ENCODE assay signal across 19 cellular contexts in the genomic region with DNA sequence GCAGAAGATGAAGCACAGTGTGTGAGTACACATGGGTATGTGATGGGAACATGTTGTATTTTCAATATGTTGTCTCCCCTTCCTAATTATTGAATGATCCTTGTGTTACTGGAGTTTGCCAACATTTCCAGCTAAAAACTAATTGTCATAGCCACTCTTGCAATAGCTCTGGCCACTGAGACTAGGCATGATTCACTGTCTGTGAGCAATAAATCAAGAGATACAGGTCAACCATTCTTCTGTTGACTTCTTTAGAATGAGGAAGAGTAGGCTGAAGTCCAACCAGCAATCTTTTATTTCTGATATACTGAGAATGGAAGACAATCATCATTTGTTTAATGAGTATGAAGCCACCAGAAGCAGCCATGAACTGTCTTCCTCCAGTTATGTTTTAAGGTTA.
"Had no signal": no experiment of that assay in that cellular context is flagged by ENCODE, and none has a peak within 500 bp of the region (broad histone marks: within the 10 kb centered on the region; RNA-seq: fewer than 3 reads in every experiment).

No MANE protein-coding gene starts in this region.

- H2AFZ ChIP-seq: neural progenitor cell had no signal

- H3K4me3 ChIP-seq: body of pancreas, gastrocnemius medialis, left ventricle myocardium inferior, neural progenitor cell, thyroid gland had no signal

- H3K9ac ChIP-seq: neural progenitor cell had no signal

- H3K4me2 ChIP-seq: neural progenitor cell had no signal

- H3K27ac ChIP-seq: body of pancreas, epithelial cell of prostate, gastrocnemius medialis, left ventricle myocardium inferior, neural progenitor cell, thyroid gland had no signal

- H3K36me3 ChIP-seq: gastrocnemius medialis, left ventricle myocardium inferior, neural progenitor cell, thyroid gland had no signal

- H3K9me3 ChIP-seq: body of pancreas, gastrocnemius medialis, thyroid gland had no signal

- DNase-seq: activated B cell treated with CpG ODN at 0.5 μM for 24 hours; activated CD4-positive, alpha-beta T cell treated with anti-CD3 and anti-CD28 coated beads for 48 hours; activated CD8-positive, alpha-beta T cell treated with anti-CD3 and anti-CD28 coated beads for 36 hours; activated naive CD4-positive, alpha-beta T cell treated with Interleukin-2 at 50 U/mL for 16 hours; activated naive CD8-positive, alpha-beta T cell treated with anti-CD3 and anti-CD28 coated beads, Interleukin-2, amount 10 ng/mL, durations not matched to agents 7 days and 5 days; activated T-cell treated with anti-CD3 and anti-CD28 coated beads, Interleukin-2, amount 50 U/mL, for 1 hour; body of pancreas; caudate nucleus; gastrocnemius medialis; head of caudate nucleus; left ventricle myocardium inferior; naive B cell; right cardiac atrium; stimulated activated CD4-positive, alpha-beta T cell treated with anti-CD3 and anti-CD28 coated beads, Interleukin-2, amount 100 ng/mL, for 24 hours; stimulated activated naive CD4-positive, alpha-beta T cell treated with Interleukin-2 at 50 U/mL for 16 hours; T-helper 2 cell; thyroid gland had no signal

- H3K4me1 ChIP-seq: body of pancreas, gastrocnemius medialis, left ventricle myocardium inferior, neural progenitor cell, thyroid gland had no signal

- H3K27me3 ChIP-seq: body of pancreas, gastrocnemius medialis, neural progenitor cell, thyroid gland had no signal
